In genomic region chr7:155455776-155456516, GRCh38 we compare ENCODE assay signal across 14 cellular contexts. TPM values are rescaled to one million over a fixed set of nuclear protein-coding genes. Genes with fewer than 3 reads are reported as not detected.
DNase-seq lines count a peak whose midpoint lies in the region; ATAC-seq and TF ChIP-seq lines count a peak whose summit lies in the region.
"Had no signal": no experiment of that assay in that cellular context is flagged by ENCODE, and none has a peak within 500 bp of the region (broad histone marks: within the 10 kb centered on the region; RNA-seq: fewer than 3 reads in every experiment).

No MANE protein-coding gene starts in this region.

- peak overlapping the region; percentile 23 for H3K27ac Mint-ChIP-seq in T-helper 1 cell treated with Interleukin-12 subunit alpha and Interleukin-12 subunit beta and Interleukin-4 antibody, amounts not matched to agents 30 μg/mL and 1 μg/mL, for 36 hours
- no peak overlapping the region for H3K27ac Mint-ChIP-seq in effector memory CD8-positive, alpha-beta T cell
- H3K27ac Mint-ChIP-seq in progenitor cell of endocrine pancreas, result peak overlapping the region; percentile 49
- H3K27ac Mint-ChIP-seq: mesothelial cell of epicardium had no signal

- H3K4me3 Mint-ChIP-seq in T-helper 1 cell treated with Interleukin-12 subunit alpha and Interleukin-12 subunit beta and Interleukin-4 antibody, amounts not matched to agents 30 μg/mL and 1 μg/mL, for 36 hours, result no peak overlapping the region
- peak overlapping the region; percentile 77 to 86 for H3K4me3 Mint-ChIP-seq in effector memory CD8-positive, alpha-beta T cell
- H3K4me3 Mint-ChIP-seq in progenitor cell of endocrine pancreas (ENCODE audit: low read depth), result no peak overlapping the region

- no peaks in the 10 kb centered on the region for H3K4me1 ChIP-seq in Karpas-422 (ENCODE audit: low read length)

- intact Hi-C loops in sciatic nerve (cut with DNase I), result loop anchor here (10.0 kb wide), 1 partner anchor 49 kb away; no protein-coding TSS in a partner anchor

- H3K4me2 ChIP-seq in Karpas-422 (ENCODE audit: low read depth, low read length, poor library complexity, severe bottlenecking), result no peak overlapping the region

- H3K27ac ChIP-seq in Karpas-422 (ENCODE audit: low read length), result no peak overlapping the region
- H3K27ac ChIP-seq: transverse colon had no signal

- TF ChIP-seq CTCF in progenitor cell of endocrine pancreas (IDR thresholded peaks at IDR 0.05; ENCODE audit: unreplicated experiment), result no peak

- H3K4me3 ChIP-seq in Karpas-422 (ENCODE audit: low read length), result no peak overlapping the region

- H3K9ac ChIP-seq in Karpas-422 (ENCODE audit: low read length), result no peak overlapping the region

- H2AFZ ChIP-seq in Karpas-422 (ENCODE audit: low read length), result no peak overlapping the region

- no peak for ATAC-seq in effector memory CD8-positive, alpha-beta T cell (replicated peaks)
- no peak for ATAC-seq in sciatic nerve

- H4K20me1 ChIP-seq in Karpas-422 (ENCODE audit: insufficient read depth, low read depth, low read length), result no peaks in the 10 kb centered on the region

- no peaks in the 10 kb centered on the region for H3K79me2 ChIP-seq in Karpas-422 (ENCODE audit: low read length)

- H3K36me3 Mint-ChIP-seq in T-helper 1 cell treated with Interleukin-12 subunit alpha and Interleukin-12 subunit beta and Interleukin-4 antibody, amounts not matched to agents 30 μg/mL and 1 μg/mL, for 36 hours (ENCODE audit: low read depth), result peaks cover 3% of the 10 kb centered on the region
- H3K36me3 Mint-ChIP-seq in effector memory CD8-positive, alpha-beta T cell (ENCODE audit: insufficient read depth), result peaks cover 4% of the 10 kb centered on the region
- no peaks in the 10 kb centered on the region for H3K36me3 Mint-ChIP-seq in progenitor cell of endocrine pancreas (ENCODE audit: insufficient read depth)
- H3K36me3 Mint-ChIP-seq: mesothelial cell of epicardium had no signal

- DNase-seq in T-helper 1 cell, result no peak
- peak; percentile 63 for DNase-seq in LHCN-M2 (ENCODE audit: low read depth)
- no peak for DNase-seq in effector memory CD8-positive, alpha-beta T cell
- DNase-seq in progenitor cell of endocrine pancreas (ENCODE audit: low spot score, unreplicated experiment), result no peak
- DNase-seq in sciatic nerve (ENCODE audit: low spot score), result no peak
- no peak for DNase-seq in GM19238 (ENCODE audit: insufficient read length, low spot score)
- DNase-seq in Karpas-422, result no peak
- DNase-seq: ACHN; activated effector memory CD4-positive, alpha-beta T cell treated with Interleukin-2 at 50 U/mL for 16 hours; DND-41; transverse colon had no signal

- no peaks in the 10 kb centered on the region for H3K9me2 ChIP-seq in Karpas-422 (replicated peaks; ENCODE audit: insufficient read depth, low read length)

- no peaks in the 10 kb centered on the region for H3K36me3 ChIP-seq in Karpas-422 (ENCODE audit: insufficient read depth, low read length)
- H3K36me3 ChIP-seq: transverse colon had no signal

- H3K27me3 Mint-ChIP-seq in T-helper 1 cell treated with Interleukin-12 subunit alpha and Interleukin-12 subunit beta and Interleukin-4 antibody, amounts not matched to agents 30 μg/mL and 1 μg/mL, for 36 hours (ENCODE audit: low read depth), result peaks cover 75% of the 10 kb centered on the region
- peaks cover 66 to 82% of the 10 kb centered on the region in 2 donors for H3K27me3 Mint-ChIP-seq in effector memory CD8-positive, alpha-beta T cell
- H3K27me3 Mint-ChIP-seq in progenitor cell of endocrine pancreas, result peaks cover 78% of the 10 kb centered on the region

- no peaks in the 10 kb centered on the region for H3K9me3 Mint-ChIP-seq in T-helper 1 cell treated with Interleukin-12 subunit alpha and Interleukin-12 subunit beta and Interleukin-4 antibody, amounts not matched to agents 30 μg/mL and 1 μg/mL, for 36 hours
- H3K9me3 Mint-ChIP-seq in effector memory CD8-positive, alpha-beta T cell, result no peaks in the 10 kb centered on the region
- H3K9me3 Mint-ChIP-seq in progenitor cell of endocrine pancreas (ENCODE audit: low read depth), result no peaks in the 10 kb centered on the region
- H3K9me3 Mint-ChIP-seq: mesothelial cell of epicardium had no signal

- peaks cover 3% of the 10 kb centered on the region for H3K4me1 Mint-ChIP-seq in T-helper 1 cell treated with Interleukin-12 subunit alpha and Interleukin-12 subunit beta and Interleukin-4 antibody, amounts not matched to agents 30 μg/mL and 1 μg/mL, for 36 hours (ENCODE audit: low read depth)
- peaks cover 20 to 21% of the 10 kb centered on the region in 2 donors for H3K4me1 Mint-ChIP-seq in effector memory CD8-positive, alpha-beta T cell (ENCODE audit: low read depth in 2 of 2)
- peaks cover 5% of the 10 kb centered on the region for H3K4me1 Mint-ChIP-seq in progenitor cell of endocrine pancreas (ENCODE audit: low read depth)

- H3K9me3 ChIP-seq in Karpas-422 (ENCODE audit: low read length), result no peaks in the 10 kb centered on the region
- H3K9me3 ChIP-seq: transverse colon had no signal

- H3K27me3 ChIP-seq in Karpas-422 (ENCODE audit: low read length), result no peaks in the 10 kb centered on the region

RNA-seq across cellular contexts. Expression of gene EN2, which starts 2.0 kb away (rescaled TPM):
- total RNA-seq in LHCN-M2 (2014; rRNA removed), result 0.19 and 0.69 TPM in 2 replicates
- polyA plus RNA-seq in LHCN-M2 (2012), result 0.17 TPM
- not detected in 2 replicates for total RNA-seq in progenitor cell of endocrine pancreas
- total RNA-seq in sciatic nerve, result not detected
- not detected in 2 replicates for total RNA-seq in Karpas-422 (2014; rRNA removed; shearing (Covaris generic); ENCODE audit: low replicate concordance)
- total RNA-seq: fibroblast of lung, mesothelial cell of epicardium, transverse colon had no signal
- polyA plus RNA-seq: fibroblast of lung had no signal

Comparison
In these comparisons a context has a peak if more than half of its experiments do, and no peak if none do; other contexts are left out.
1. H3K27ac Mint-ChIP-seq: peak in T-helper 1 cell treated with Interleukin-12 subunit alpha and Interleukin-12 subunit beta and Interleukin-4 antibody, amounts not matched to agents 30 μg/mL and 1 μg/mL, for 36 hours (single experiment) and progenitor cell of endocrine pancreas (single experiment); none in effector memory CD8-positive, alpha-beta T cell (0 of 2).
2. H3K4me3 Mint-ChIP-seq: peak in effector memory CD8-positive, alpha-beta T cell (2 of 2); none in T-helper 1 cell treated with Interleukin-12 subunit alpha and Interleukin-12 subunit beta and Interleukin-4 antibody, amounts not matched to agents 30 μg/mL and 1 μg/mL, for 36 hours (single experiment) and progenitor cell of endocrine pancreas (single experiment).